Comparison of ENCODE assay signal across 23 cellular contexts in the genomic region with DNA sequence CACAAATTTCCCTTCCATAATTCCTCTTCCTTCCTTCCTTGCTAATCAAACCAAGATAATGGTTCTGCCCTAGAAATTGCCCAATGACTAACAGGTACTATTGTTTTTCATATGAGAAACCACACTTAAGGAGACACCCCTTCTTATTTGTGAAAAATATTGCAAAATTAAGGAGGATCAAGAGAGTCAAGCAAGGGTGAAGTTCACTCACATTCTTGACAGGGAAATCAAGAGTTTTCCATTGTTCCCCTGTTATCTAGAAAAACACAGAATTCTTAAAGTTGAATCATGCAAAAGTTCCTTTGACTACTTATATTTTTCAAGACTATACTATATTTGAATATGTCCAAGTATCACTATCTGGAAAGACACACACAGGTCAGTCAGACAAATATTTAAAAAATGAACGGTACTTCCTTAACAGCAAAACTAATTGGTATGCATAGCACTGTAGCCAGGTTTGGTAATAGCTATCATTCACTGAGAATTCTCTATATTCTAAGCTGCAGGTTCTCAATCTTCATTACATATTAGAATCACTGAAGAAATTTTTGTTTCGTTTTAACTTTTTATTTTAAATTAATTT.
"Had no signal": no experiment of that assay in that cellular context is flagged by ENCODE, and none has a peak within 500 bp of the region (broad histone marks: within the 10 kb centered on the region; RNA-seq: fewer than 3 reads in every experiment).

No MANE protein-coding gene starts in this region.

- H3K27me3 ChIP-seq: heart left ventricle, neutrophil, sigmoid colon, upper lobe of left lung, vagina had no signal

- H3K4me1 ChIP-seq: heart left ventricle, sigmoid colon, upper lobe of left lung, vagina had no signal

- DNase-seq: activated CD4-positive, alpha-beta T cell treated with anti-CD3 and anti-CD28 coated beads for 36 hours; activated CD4-positive, CD25-positive, alpha-beta regulatory T cell; activated CD8-positive, alpha-beta memory T cell treated with anti-CD3 and anti-CD28 coated beads for 24 hours; activated effector memory CD4-positive, alpha-beta T cell treated with Interleukin-2 at 50 U/mL for 16 hours; activated naive CD4-positive, alpha-beta T cell treated with Interleukin-2 at 50 U/mL for 16 hours; aorta; caudate nucleus; effector CD8-positive, alpha-beta T cell; erythroblast; foreskin fibroblast; heart left ventricle; hypothalamus; immature natural killer cell; left ventricle myocardium superior; mammary epithelial cell; retina; sigmoid colon; small intestine; stimulated activated CD4-positive, alpha-beta T cell treated with anti-CD3 and anti-CD28 coated beads, Interleukin-4, amount 100 ng/mL, for 24 hours; upper lobe of left lung had no signal

- H3K27ac ChIP-seq: heart left ventricle, neutrophil, sigmoid colon, upper lobe of left lung, vagina had no signal

- H3K36me3 ChIP-seq: heart left ventricle, neutrophil, sigmoid colon, upper lobe of left lung, vagina had no signal

- H3K4me3 ChIP-seq: heart left ventricle, sigmoid colon, upper lobe of left lung, vagina had no signal

- ATAC-seq: activated CD4-positive, alpha-beta T cell treated with anti-CD3 and anti-CD28 coated beads for 36 hours; heart left ventricle; left ventricle myocardium superior; stimulated activated effector memory CD8-positive, alpha-beta T cell treated with anti-CD3 and anti-CD28 coated beads, Interleukin-12 subunit alpha, Interleukin-12 subunit beta, amount 100 ng/mL, for 72 hours had no signal

- H3K9me3 ChIP-seq: heart left ventricle, neutrophil, sigmoid colon, upper lobe of left lung, vagina had no signal
